ENCODE assay signal across 8 cellular contexts in the genomic region with DNA sequence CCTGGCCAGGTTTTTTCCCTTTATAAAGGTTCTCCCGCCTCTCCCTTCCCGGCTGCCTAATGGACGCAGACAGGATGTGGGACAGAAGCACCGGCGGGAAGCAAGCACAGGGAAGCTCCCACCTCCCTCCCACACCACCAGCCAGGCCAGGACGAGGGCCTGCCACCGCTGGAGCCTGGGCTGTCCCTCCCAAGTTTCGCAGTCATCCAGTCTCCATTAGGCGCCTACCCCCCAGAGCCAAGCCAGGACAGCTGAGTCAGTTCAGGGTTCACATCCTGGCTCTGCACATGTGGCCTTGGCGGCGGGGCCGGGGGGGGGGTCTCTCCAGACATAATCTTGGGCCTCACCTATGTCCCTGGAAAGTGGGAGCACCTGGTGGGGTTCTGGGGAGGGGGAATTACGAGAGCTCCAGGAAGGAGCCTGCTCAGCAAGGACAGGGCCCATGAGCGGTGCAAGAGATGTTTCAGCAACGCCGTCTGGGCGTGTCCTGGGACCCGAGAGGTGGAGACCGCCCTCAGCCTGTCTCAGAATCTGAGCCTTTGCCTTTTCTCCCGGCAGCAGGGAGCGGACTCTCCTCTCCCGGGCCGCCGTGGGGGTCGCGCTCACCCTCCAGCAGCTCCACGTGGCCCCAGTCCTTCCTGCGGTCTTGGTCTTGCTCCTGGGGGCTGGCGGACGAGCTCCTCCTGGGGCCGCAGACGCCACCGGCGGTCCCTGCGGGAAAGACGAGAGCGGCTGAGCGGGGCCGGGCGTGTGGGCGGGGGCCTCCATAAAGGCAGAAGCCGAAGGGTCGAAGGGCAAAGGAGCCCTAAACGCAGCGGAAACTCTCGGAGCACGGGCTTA. TPM values are rescaled to one million over a fixed set of nuclear protein-coding genes. Genes with fewer than 3 reads are reported as not detected.
DNase-seq lines count a peak whose midpoint lies in the region; ATAC-seq and TF ChIP-seq lines count a peak whose summit lies in the region.

No MANE protein-coding gene starts in this region.

- no peaks in the 10 kb centered on the region for H3K9me3 ChIP-seq in osteoblast (ENCODE audit: low read depth, low read length)

- H3K4me3 ChIP-seq in fibroblast of mammary gland (ENCODE audit: control insufficient read depth, low read depth, low read length) (peak overlapping the region; percentile 78), osteoblast (ENCODE audit: insufficient read depth, low read length) (peak overlapping the region; percentile 79)

- peak overlapping the region; percentile 86 for H3K27ac Mint-ChIP-seq in Calu3 (ENCODE audit: unreplicated experiment)
- peak overlapping the region; percentile 90 for H3K27ac Mint-ChIP-seq in activated CD8-positive, alpha-beta T cell treated with anti-CD3 and anti-CD28 coated beads, Interleukin-2, amount 10 ng/mL, durations not matched to agents 7 days and 5 days

- H3K27ac ChIP-seq in osteoblast (ENCODE audit: low read depth, low read length), result peak overlapping the region; percentile 55

- in situ Hi-C loops in KBM-7 (cut with MboI; ENCODE audit: low pct_unique_long_range_greater_than_20kb, low sequenced_read_pairs), result no loop called here

- TF ChIP-seq CTCF in Calu3 (IDR thresholded peaks at IDR 0.05; ENCODE audit: unreplicated experiment) (no peak), fibroblast of mammary gland (conservative IDR thresholded peaks at IDR 0.05; ENCODE audit: control insufficient read depth, insufficient read depth, low read depth, low read length) (no peak), osteoblast (IDR thresholded peaks at IDR 0.05; ENCODE audit: extremely low read depth, low read depth, low read length) (no peak)

- CTCF ChIA-PET in Calu3 (lab: Charles Lee), result no interaction called here
- CTCF ChIA-PET in activated CD8-positive, alpha-beta T cell treated with anti-CD3 and anti-CD28 coated beads, Interleukin-2, amount 10 ng/mL, durations not matched to agents 7 days and 5 days (lab: Charles Lee), result interaction anchor here (1.2 to 1.3 kb wide), 2 partner anchors 9 to 48 kb away, joined by 3 read pairs; no protein-coding TSS in a partner anchor

- POLR2A ChIA-PET in activated CD8-positive, alpha-beta T cell treated with anti-CD3 and anti-CD28 coated beads, Interleukin-2, amount 10 ng/mL, durations not matched to agents 7 days and 5 days (lab: Charles Lee), result interaction anchor here (0.6 to 1.1 kb wide), 4 partner anchors 21 to 729 kb away, joined by 3 to 4 read pairs (median 4); partner anchors contain the start of gene RNF126

- peak overlapping the region; percentile 88 for H3K4me3 Mint-ChIP-seq in Calu3 (ENCODE audit: low read depth, unreplicated experiment)
- peak overlapping the region; percentile 91 for H3K4me3 Mint-ChIP-seq in activated CD8-positive, alpha-beta T cell treated with anti-CD3 and anti-CD28 coated beads, Interleukin-2, amount 10 ng/mL, durations not matched to agents 7 days and 5 days

- intact Hi-C loops in Calu3 (cut with micrococcal nuclease; ENCODE audit: unreplicated experiment), result no loop called here
- intact Hi-C loops in head of caudate nucleus (cut with DNase I), result no loop called here

- no peaks in the 10 kb centered on the region for H3K27me3 ChIP-seq in osteoblast (ENCODE audit: insufficient read depth, low read length)

- no peaks in the 10 kb centered on the region for H3K4me1 Mint-ChIP-seq in Calu3 (ENCODE audit: low read depth, unreplicated experiment)
- peaks cover 25% of the 10 kb centered on the region for H3K4me1 Mint-ChIP-seq in activated CD8-positive, alpha-beta T cell treated with anti-CD3 and anti-CD28 coated beads, Interleukin-2, amount 10 ng/mL, durations not matched to agents 7 days and 5 days (ENCODE audit: low read depth)

- no peaks in the 10 kb centered on the region for H3K9me3 Mint-ChIP-seq in Calu3 (ENCODE audit: low read depth, unreplicated experiment)
- H3K9me3 Mint-ChIP-seq in activated CD8-positive, alpha-beta T cell treated with anti-CD3 and anti-CD28 coated beads, Interleukin-2, amount 10 ng/mL, durations not matched to agents 7 days and 5 days (ENCODE audit: insufficient read depth), result no peaks in the 10 kb centered on the region

- no peaks in the 10 kb centered on the region for H3K27me3 Mint-ChIP-seq in Calu3 (ENCODE audit: unreplicated experiment)
- no peaks in the 10 kb centered on the region for H3K27me3 Mint-ChIP-seq in activated CD8-positive, alpha-beta T cell treated with anti-CD3 and anti-CD28 coated beads, Interleukin-2, amount 10 ng/mL, durations not matched to agents 7 days and 5 days (ENCODE audit: low read depth)

- BruUV-seq in Calu3 (replicated peaks; lab: Mats Ljungman, UMichigan), result no TSS peak

- H3K4me1 ChIP-seq in osteoblast (ENCODE audit: insufficient read depth, low read length), result peaks cover 16% of the 10 kb centered on the region

- peaks cover 7% of the 10 kb centered on the region for H3K36me3 ChIP-seq in osteoblast (ENCODE audit: insufficient read depth, low read length)

- H4K20me1 ChIP-seq in osteoblast (ENCODE audit: insufficient read depth, low read length), result peaks cover 10% of the 10 kb centered on the region

- peak overlapping the region; percentile 63 for H2AFZ ChIP-seq in osteoblast (ENCODE audit: low read length)

- H3K4me2 ChIP-seq in osteoblast (ENCODE audit: insufficient read depth, low read length), result peak overlapping the region; percentile 99

- peaks cover 22% of the 10 kb centered on the region for H3K79me2 ChIP-seq in osteoblast (ENCODE audit: insufficient read depth, low read length)

- peaks cover 47% of the 10 kb centered on the region for H3K36me3 Mint-ChIP-seq in Calu3 (ENCODE audit: insufficient read depth, unreplicated experiment)
- H3K36me3 Mint-ChIP-seq in activated CD8-positive, alpha-beta T cell treated with anti-CD3 and anti-CD28 coated beads, Interleukin-2, amount 10 ng/mL, durations not matched to agents 7 days and 5 days (ENCODE audit: low read depth), result peaks cover 21% of the 10 kb centered on the region

- peak; percentile 20 for ATAC-seq in GM21447 (IDR thresholded peaks at IDR 0.05; ENCODE audit: unreplicated experiment)
- peak; percentile 55 for ATAC-seq in activated CD8-positive, alpha-beta T cell treated with anti-CD3 and anti-CD28 coated beads, Interleukin-2, amount 10 ng/mL, durations not matched to agents 7 days and 5 days

- peak; percentile 25 for DNase-seq in Calu3
- peak; percentile 58 for DNase-seq in KBM-7
- peak; percentile 63 for DNase-seq in activated CD8-positive, alpha-beta T cell treated with anti-CD3 and anti-CD28 coated beads, Interleukin-2, amount 10 ng/mL, durations not matched to agents 7 days and 5 days
- peak; percentile 51 for DNase-seq in fibroblast of mammary gland (ENCODE audit: low read depth)
- peak; percentile 96 for DNase-seq in osteoblast (ENCODE audit: insufficient read length, low spot score, missing footprints)
- no peak for DNase-seq in head of caudate nucleus
- no peak for DNase-seq in NCI-H345 treated with DMSO at 0.1 percent for 48 hours (lab: John Stamatoyannopoulos, UW; ENCODE audit: unreplicated experiment)

RNA-seq across cellular contexts. Expression of gene POLRMT, which starts 0.9 kb away (rescaled TPM):
- total RNA-seq in Calu3 (2022) (51.4 and 57.5 TPM in 2 replicates), osteoblast (16.6 and 18.6 TPM in 2 replicates)
- 10 to 100 TPM; 50.6 to 51.0 TPM for total RNA-seq in activated CD8-positive, alpha-beta T cell treated with anti-CD3 and anti-CD28 coated beads, Interleukin-2, amount 10 ng/mL, durations not matched to agents 7 days and 5 days

RNA-seq across cellular contexts. Expression of gene FGF22, which starts 7.2 kb away (rescaled TPM):
- total RNA-seq in Calu3 (2022) (0.24 and 0.39 TPM in 2 replicates), osteoblast (not detected in 2 replicates)
- total RNA-seq in activated CD8-positive, alpha-beta T cell treated with anti-CD3 and anti-CD28 coated beads, Interleukin-2, amount 10 ng/mL, durations not matched to agents 7 days and 5 days, result not detected

RNA-seq across cellular contexts. Expression of gene RNF126, which starts 30.6 kb away (rescaled TPM):
- total RNA-seq in Calu3 (2022), result 44.8 and 46.4 TPM in 2 replicates
- total RNA-seq in activated CD8-positive, alpha-beta T cell treated with anti-CD3 and anti-CD28 coated beads, Interleukin-2, amount 10 ng/mL, durations not matched to agents 7 days and 5 days, result 10 to 100 TPM; 71.3 to 78.4 TPM
- 29.8 and 38.7 TPM in 2 replicates for total RNA-seq in osteoblast

RNA-seq across cellular contexts. Expression of gene HCN2, which starts 42.8 kb away (rescaled TPM):
- 0.09 and 0.32 TPM in 2 replicates for total RNA-seq in Calu3 (2022)
- 1 to 10 TPM in 1 of 2 experiments, under 1 TPM in 1; 0.84 to 1.3 TPM for total RNA-seq in activated CD8-positive, alpha-beta T cell treated with anti-CD3 and anti-CD28 coated beads, Interleukin-2, amount 10 ng/mL, durations not matched to agents 7 days and 5 days
- 1.2 and 1.4 TPM in 2 replicates for total RNA-seq in osteoblast

RNA-seq across cellular contexts. Expression of gene FSTL3, which starts 43.7 kb away (rescaled TPM):
- 6.9 and 7.1 TPM in 2 replicates for total RNA-seq in Calu3 (2022)
- total RNA-seq in activated CD8-positive, alpha-beta T cell treated with anti-CD3 and anti-CD28 coated beads, Interleukin-2, amount 10 ng/mL, durations not matched to agents 7 days and 5 days, result 1 to 10 TPM; 2.2 to 3.0 TPM
- total RNA-seq in osteoblast, result 32.7 and 52.1 TPM in 2 replicates

Comparison
In these comparisons a context has a peak if more than half of its experiments do, and no peak if none do; other contexts are left out.
1. DNase-seq: peak in Calu3 (single experiment), KBM-7 (single experiment), activated CD8-positive, alpha-beta T cell treated with anti-CD3 and anti-CD28 coated beads, Interleukin-2, amount 10 ng/mL, durations not matched to agents 7 days and 5 days (single experiment), fibroblast of mammary gland (single experiment) and osteoblast (single experiment); none in head of caudate nucleus (0 of 42) and NCI-H345 treated with DMSO at 0.1 percent for 48 hours (single experiment).